ENCODE assay signal across 8 cellular contexts in the genomic region with DNA sequence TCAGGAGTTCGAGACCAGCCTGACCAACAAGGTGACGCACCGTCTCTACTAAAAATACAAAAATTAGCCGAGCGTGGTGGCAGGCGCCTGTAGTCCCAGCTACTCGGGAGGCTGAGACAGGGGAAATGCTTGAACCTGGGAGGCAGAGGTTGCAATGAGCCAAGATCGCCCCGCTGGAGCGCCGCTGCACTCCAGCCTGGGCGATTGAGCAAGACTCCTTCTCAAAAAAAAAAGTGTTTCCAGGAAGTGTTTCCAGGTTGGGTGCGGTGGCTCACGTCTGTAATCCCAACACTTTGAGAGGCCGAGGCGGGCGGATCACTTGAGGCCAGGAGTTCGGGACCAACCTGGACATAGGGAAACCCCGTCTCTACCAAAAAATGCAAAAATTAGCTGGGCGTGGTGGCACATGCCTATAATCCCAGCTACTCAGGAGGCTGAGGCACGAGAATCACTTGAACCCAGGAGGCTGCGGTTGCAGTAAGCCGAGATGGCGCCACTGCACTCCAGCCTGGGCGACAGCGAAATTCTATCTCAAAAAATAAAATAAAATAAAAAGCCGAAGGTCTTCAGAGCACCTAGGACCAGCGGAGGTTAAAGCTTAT. TPM values are rescaled to one million over a fixed set of nuclear protein-coding genes. Genes with fewer than 3 reads are reported as not detected.
A peak's percentile ranks its signal among the peaks of the same experiment; 100 is the strongest.
DNase-seq lines count a peak whose midpoint lies in the region; ATAC-seq, FAIRE-seq and TF ChIP-seq lines count a peak whose summit lies in the region.
"Not testable (repeated sequence)": the region's sequence is repeated elsewhere in the genome, so short reads cannot be mapped to it uniquely, and the experiment has no call there.

No MANE protein-coding gene starts in this region.

- H3K4me3 Mint-ChIP-seq in CD4-positive, CD25-positive, alpha-beta regulatory T cell: peak overlapping the region; percentile 86 to 94 (median 88)
- peak overlapping the region; percentile 84 for H3K4me3 Mint-ChIP-seq in activated T-helper 1 cell treated with anti-CD3 and anti-CD28 coated beads, Interleukin-12 subunit alpha, Interleukin-12 subunit beta, Interleukin-2, Interleukin-4 antibody, amounts not matched to agents 30 ng/mL and 10 ng/mL and 1 ng/mL, durations not matched to agents 14 hours and 24 hours and 36 hours
- peak overlapping the region; percentile 86 for H3K4me3 Mint-ChIP-seq in natural killer cell

- not testable (repeated sequence) for H3K4me1 ChIP-seq in CD4-positive, CD25-positive, alpha-beta regulatory T cell (ENCODE audit: control insufficient read depth, insufficient read depth, low read length, poor library complexity, severe bottlenecking); HUES6 (ENCODE audit: control insufficient read depth, insufficient read depth, low read length); RWPE2 (ENCODE audit: insufficient read depth, poor library complexity, severe bottlenecking); keratinocyte (ENCODE audit: control insufficient read depth, extremely low read depth, insufficient read depth, low read length); testis

- intact Hi-C loops in activated T-helper 1 cell treated with anti-CD3 and anti-CD28 coated beads, Interleukin-12 subunit alpha, Interleukin-12 subunit beta, Interleukin-2, Interleukin-4 antibody, amounts not matched to agents 30 ng/mL and 10 ng/mL and 1 ng/mL, durations not matched to agents 14 hours and 24 hours and 36 hours (cut with micrococcal nuclease); dorsolateral prefrontal cortex (cut with DNase I); testis (cut with DNase I; ENCODE audit: low total_unique reads): not testable (repeated sequence)
- intact Hi-C loops in natural killer cell (cut with micrococcal nuclease): loop anchor here (5.0 kb wide), 1 partner anchor 42 kb away; the partner anchor contains the start of gene KDM4C

- not testable (repeated sequence) for TF ChIP-seq CTCF in RWPE2 (IDR thresholded peaks at IDR 0.05; ENCODE audit: poor library complexity, severe bottlenecking); dorsolateral prefrontal cortex (IDR thresholded peaks at IDR 0.05 in 54 of 56, conservative IDR thresholded peaks at IDR 0.05 in 2 of 56; ENCODE audit: low read depth in 1 of 56, partially characterized antibody in 56 of 56); keratinocyte (optimal IDR thresholded peaks at IDR 0.05 in 1 of 3, IDR thresholded peaks at IDR 0.05 in 1 of 3, conservative IDR thresholded peaks at IDR 0.05 in 1 of 3; ENCODE audit: extremely low read depth in 1 of 3, insufficient read depth in 2 of 3, low read length in 3 of 3); natural killer cell (IDR thresholded peaks at IDR 0.05); testis (IDR thresholded peaks at IDR 0.05)

- not testable (repeated sequence) for H3K36me3 Mint-ChIP-seq in CD4-positive, CD25-positive, alpha-beta regulatory T cell; activated T-helper 1 cell treated with anti-CD3 and anti-CD28 coated beads, Interleukin-12 subunit alpha, Interleukin-12 subunit beta, Interleukin-2, Interleukin-4 antibody, amounts not matched to agents 30 ng/mL and 10 ng/mL and 1 ng/mL, durations not matched to agents 14 hours and 24 hours and 36 hours (ENCODE audit: low read depth); natural killer cell

- peak overlapping the region; percentile 60 for H3K4me3 ChIP-seq in CD4-positive, CD25-positive, alpha-beta regulatory T cell (ENCODE audit: low read depth, low read length)
- peak overlapping the region; percentile 57; the same call in 1 of the 2 replicates for H3K4me3 ChIP-seq in HUES6 (ENCODE audit: low read depth, low read length)
- H3K4me3 ChIP-seq in RWPE2 (ENCODE audit: severe bottlenecking): peak overlapping the region; percentile 23
- peak overlapping the region in 33 of 59 donors; percentile 35 to 66 (median 54) for H3K4me3 ChIP-seq in dorsolateral prefrontal cortex
- H3K4me3 ChIP-seq in keratinocyte (ENCODE audit: control insufficient read depth in 2 of 3, extremely low read depth in 1 of 3, insufficient read depth in 2 of 3, low read depth in 1 of 3, low read length in 3 of 3): peak overlapping the region in 1 of 3 experiments; percentile 71
- H3K4me3 ChIP-seq in testis: peak overlapping the region; percentile 54 to 59

- H3K4me2 ChIP-seq in keratinocyte (ENCODE audit: control insufficient read depth, extremely low read depth, insufficient read depth, low read depth, low read length): peak overlapping the region; percentile 85

- H2AFZ ChIP-seq in keratinocyte (ENCODE audit: control insufficient read depth, low read length): peak overlapping the region; percentile 96

- H3K4me1 Mint-ChIP-seq in CD4-positive, CD25-positive, alpha-beta regulatory T cell; activated T-helper 1 cell treated with anti-CD3 and anti-CD28 coated beads, Interleukin-12 subunit alpha, Interleukin-12 subunit beta, Interleukin-2, Interleukin-4 antibody, amounts not matched to agents 30 ng/mL and 10 ng/mL and 1 ng/mL, durations not matched to agents 14 hours and 24 hours and 36 hours (ENCODE audit: low read depth): not testable (repeated sequence)
- H3K4me1 Mint-ChIP-seq in natural killer cell: peaks cover 9 to 11% of the 10 kb centered on the region in 2 donors

- not testable (repeated sequence) for H3K9me3 Mint-ChIP-seq in CD4-positive, CD25-positive, alpha-beta regulatory T cell; activated T-helper 1 cell treated with anti-CD3 and anti-CD28 coated beads, Interleukin-12 subunit alpha, Interleukin-12 subunit beta, Interleukin-2, Interleukin-4 antibody, amounts not matched to agents 30 ng/mL and 10 ng/mL and 1 ng/mL, durations not matched to agents 14 hours and 24 hours and 36 hours; natural killer cell

- H3K27me3 Mint-ChIP-seq in CD4-positive, CD25-positive, alpha-beta regulatory T cell; activated T-helper 1 cell treated with anti-CD3 and anti-CD28 coated beads, Interleukin-12 subunit alpha, Interleukin-12 subunit beta, Interleukin-2, Interleukin-4 antibody, amounts not matched to agents 30 ng/mL and 10 ng/mL and 1 ng/mL, durations not matched to agents 14 hours and 24 hours and 36 hours (ENCODE audit: insufficient read depth); natural killer cell (ENCODE audit: low read depth in 2 of 2): not testable (repeated sequence)

- H3K36me3 ChIP-seq in CD4-positive, CD25-positive, alpha-beta regulatory T cell (ENCODE audit: control insufficient read depth, insufficient read depth, low read length); HUES6 (ENCODE audit: control insufficient read depth, insufficient read depth, low read length); RWPE2 (ENCODE audit: low read depth); keratinocyte (ENCODE audit: control insufficient read depth in 2 of 2, extremely low read depth in 1 of 2, insufficient read depth in 2 of 2, low read length in 2 of 2); testis (ENCODE audit: low read depth, missing control alignments): not testable (repeated sequence)

- not testable (repeated sequence) for FAIRE-seq in keratinocyte (lab: Jason Lieb, UNC)

- not testable (repeated sequence) for TF ChIP-seq POLR2A in testis (IDR thresholded peaks at IDR 0.05)

- dilution Hi-C loops in keratinocyte (cut with MboI; ENCODE audit: extremely low pct_ligation_motif_present, low sequenced_read_pairs): not testable (repeated sequence)

- H3K27ac ChIP-seq in CD4-positive, CD25-positive, alpha-beta regulatory T cell (ENCODE audit: insufficient read depth, low read length, poor library complexity, severe bottlenecking); HUES6 (ENCODE audit: low read depth, low read length); RWPE2 (ENCODE audit: poor library complexity, severe bottlenecking); dorsolateral prefrontal cortex; keratinocyte (ENCODE audit: control insufficient read depth, insufficient read depth, low read length): not testable (repeated sequence)
- H3K27ac ChIP-seq in testis: peak overlapping the region in 1 of 2 donors; percentile 79

- peak overlapping the region in 2 of 3 donors; percentile 60 to 91 for H3K27ac Mint-ChIP-seq in CD4-positive, CD25-positive, alpha-beta regulatory T cell
- peak overlapping the region; percentile 83 for H3K27ac Mint-ChIP-seq in activated T-helper 1 cell treated with anti-CD3 and anti-CD28 coated beads, Interleukin-12 subunit alpha, Interleukin-12 subunit beta, Interleukin-2, Interleukin-4 antibody, amounts not matched to agents 30 ng/mL and 10 ng/mL and 1 ng/mL, durations not matched to agents 14 hours and 24 hours and 36 hours
- H3K27ac Mint-ChIP-seq in natural killer cell: peak overlapping the region in 1 of 2 donors; percentile 81

- ATAC-seq in CD4-positive, CD25-positive, alpha-beta regulatory T cell (ENCODE audit: low read depth in 2 of 2); RWPE2 (ENCODE audit: low read depth); natural killer cell: not testable (repeated sequence)

- not testable (repeated sequence) for H3K27me3 ChIP-seq in CD4-positive, CD25-positive, alpha-beta regulatory T cell (ENCODE audit: control insufficient read depth, insufficient read depth, low read length); HUES6 (ENCODE audit: control insufficient read depth, insufficient read depth, low read length); RWPE2 (ENCODE audit: insufficient read depth, poor library complexity, severe bottlenecking); dorsolateral prefrontal cortex; keratinocyte (ENCODE audit: control insufficient read depth, extremely low read depth, insufficient read depth, low read length); testis

- not testable (repeated sequence) for H3K9me1 ChIP-seq in keratinocyte (ENCODE audit: control insufficient read depth, extremely low read depth, insufficient read depth, low read length)

- H3K9me3 ChIP-seq in CD4-positive, CD25-positive, alpha-beta regulatory T cell (ENCODE audit: control insufficient read depth in 2 of 2, low read length in 2 of 2); HUES6 (ENCODE audit: control insufficient read depth, insufficient read depth, low read depth, low read length); RWPE2 (ENCODE audit: severe bottlenecking); keratinocyte (ENCODE audit: control insufficient read depth, low read depth, low read length); testis: not testable (repeated sequence)

- not testable (repeated sequence) for DNase-seq in CD4-positive, CD25-positive, alpha-beta regulatory T cell; RWPE2 (ENCODE audit: low spot score); activated T-helper 1 cell treated with anti-CD3 and anti-CD28 coated beads, Interleukin-12 subunit alpha, Interleukin-12 subunit beta, Interleukin-2, Interleukin-4 antibody, amounts not matched to agents 30 ng/mL and 10 ng/mL and 1 ng/mL, durations not matched to agents 14 hours and 24 hours and 36 hours (ENCODE audit: low spot score); dorsolateral prefrontal cortex; keratinocyte (ENCODE audit: low read depth, low spot score); natural killer cell; testis

- not testable (repeated sequence) for H3K79me2 ChIP-seq in keratinocyte (ENCODE audit: control insufficient read depth, insufficient read depth, low read length)

- H4K20me1 ChIP-seq in keratinocyte (ENCODE audit: control insufficient read depth, extremely low read depth, insufficient read depth, low read length): not testable (repeated sequence)

- WGBS in testis, 2 donors: 76% methylated on average over 28 of the region's 28 CpGs

- not testable (repeated sequence) for H3K9ac ChIP-seq in HUES6 (ENCODE audit: low read length)
- H3K9ac ChIP-seq in keratinocyte (ENCODE audit: control insufficient read depth, extremely low read depth, insufficient read depth, low read length): peak overlapping the region; percentile 69

RNA-seq across cellular contexts. Expression of gene KDM4C, which starts 42.5 kb away (rescaled TPM):
- total RNA-seq in CD4-positive, CD25-positive, alpha-beta regulatory T cell: 99.0 TPM
- polyA plus RNA-seq in CD4-positive, CD25-positive, alpha-beta regulatory T cell: 10 to 100 TPM; 27.9 to 32.8 (median 30.0) TPM
- total RNA-seq in activated T-helper 1 cell treated with anti-CD3 and anti-CD28 coated beads, Interleukin-12 subunit alpha, Interleukin-12 subunit beta, Interleukin-2, Interleukin-4 antibody, amounts not matched to agents 30 ng/mL and 10 ng/mL and 1 ng/mL, durations not matched to agents 14 hours and 24 hours and 36 hours: 35.9 and 41.4 TPM in 2 replicates
- 10 to 100 TPM; 44.2 to 96.0 (median 66.5) TPM for total RNA-seq in dorsolateral prefrontal cortex
- polyA plus RNA-seq in keratinocyte: 12.2 to 17.2 TPM (median 12.3 TPM) in 3 replicates
- 16.1 TPM for polyA plus RNA-seq in keratinocyte (2011; ENCODE audit: low read depth)
- polyA plus RNA-seq in keratinocyte (2011; cell fraction: cytosol; rRNA removed): 8.4 and 9.1 TPM in 2 replicates
- 38.3 and 39.6 TPM in 2 replicates for polyA plus RNA-seq in keratinocyte (2011; cell fraction: nucleus; rRNA removed)
- polyA plus RNA-seq in keratinocyte (2012; ENCODE audit: low replicate concordance): 9.1 and 12.4 TPM in 2 replicates
- polyA minus RNA-seq in keratinocyte: 29.5 to 86.0 TPM (median 48.1 TPM) in 3 replicates
- polyA minus RNA-seq in keratinocyte (2011; cell fraction: cytosol; rRNA and poly(A)+ RNA removed): 11.9 TPM
- polyA minus RNA-seq in keratinocyte (2011; cell fraction: nucleus; rRNA and poly(A)+ RNA removed): 57.7 and 111 TPM in 2 replicates
- 100 to 1,000 TPM; 115 to 137 (median 116) TPM for total RNA-seq in natural killer cell
- total RNA-seq in testis: 10 to 100 TPM; 48.8 to 58.8 TPM
- 16.7 TPM for polyA plus RNA-seq in testis (ENCODE audit: insufficient read depth, low read depth, low replicate concordance)
